ENCODE assay signal across 12 cellular contexts in genomic region chr3:113985526-113985925, GRCh38. TPM values are rescaled to one million over a fixed set of nuclear protein-coding genes. Genes with fewer than 3 reads are reported as not detected.
DNase-seq lines count a peak whose midpoint lies in the region; ATAC-seq, FAIRE-seq and TF ChIP-seq lines count a peak whose summit lies in the region.
"Had no signal": no experiment of that assay in that cellular context is flagged by ENCODE, and none has a peak within 500 bp of the region (broad histone marks: within the 10 kb centered on the region; RNA-seq: fewer than 3 reads in every experiment).

No MANE protein-coding gene starts in this region.

- H3K27ac ChIP-seq in DND-41 (ENCODE audit: low read length) (no peak overlapping the region), astrocyte (ENCODE audit: low read depth, low read length) (no peak overlapping the region), hepatocyte (no peak overlapping the region)
- H3K27ac ChIP-seq: HL-60, SJCRH30 had no signal

- H3K4me1 ChIP-seq in DND-41 (ENCODE audit: insufficient read depth, low read length), result no peaks in the 10 kb centered on the region
- no peaks in the 10 kb centered on the region for H3K4me1 ChIP-seq in astrocyte (ENCODE audit: insufficient read depth, low read length)
- H3K4me1 ChIP-seq in hepatocyte (ENCODE audit: insufficient read depth), result no peaks in the 10 kb centered on the region
- H3K4me1 ChIP-seq: SJCRH30 had no signal

- peak overlapping the region; percentile 20 for H3K27ac Mint-ChIP-seq in astrocyte (ENCODE audit: unreplicated experiment)

- no peaks in the 10 kb centered on the region for H3K9me2 ChIP-seq in hepatocyte (replicated peaks; ENCODE audit: insufficient read depth)

- H3K4me3 ChIP-seq in DND-41 (ENCODE audit: low read depth in 1 of 2, low read length in 2 of 2) (no peak overlapping the region), astrocyte (ENCODE audit: insufficient read depth, low read depth, low read length) (no peak overlapping the region), hepatocyte (no peak overlapping the region)
- H3K4me3 ChIP-seq: SJCRH30 had no signal

- peaks cover 5% of the 10 kb centered on the region for H3K9me3 Mint-ChIP-seq in astrocyte (ENCODE audit: unreplicated experiment)

- H3K36me3 Mint-ChIP-seq in astrocyte (ENCODE audit: low read depth, unreplicated experiment), result peaks cover 13% of the 10 kb centered on the region

- H4K20me1 ChIP-seq in DND-41 (ENCODE audit: insufficient read depth, low read length) (no peaks in the 10 kb centered on the region), astrocyte (ENCODE audit: insufficient read depth, low read length) (no peaks in the 10 kb centered on the region), hepatocyte (ENCODE audit: insufficient read depth, poor library complexity, severe bottlenecking) (no peaks in the 10 kb centered on the region)

- no peaks in the 10 kb centered on the region for H3K27me3 Mint-ChIP-seq in astrocyte (ENCODE audit: low read depth, unreplicated experiment)

- no peak overlapping the region for H3K4me3 Mint-ChIP-seq in astrocyte (ENCODE audit: unreplicated experiment)

- H3K4me2 ChIP-seq in DND-41 (ENCODE audit: insufficient read depth, low read length), result no peak overlapping the region
- H3K4me2 ChIP-seq in astrocyte (ENCODE audit: low read length), result no peak overlapping the region
- no peak overlapping the region for H3K4me2 ChIP-seq in hepatocyte

- WGBS in hepatocyte (ENCODE audit: low lambda C conversion rate, missing lambda C conversion rate), result 72% methylated on average over 4 of the region's 4 CpGs

- FAIRE-seq in astrocyte (lab: Jason Lieb, UNC), result no peak
- FAIRE-seq: GM12892 had no signal

- no peaks in the 10 kb centered on the region for H3K4me1 Mint-ChIP-seq in astrocyte (ENCODE audit: low read depth, unreplicated experiment)

- H2AFZ ChIP-seq in DND-41 (ENCODE audit: low read depth, low read length), result no peak overlapping the region
- H2AFZ ChIP-seq in astrocyte (ENCODE audit: low read depth, low read length), result no peak overlapping the region
- no peak overlapping the region for H2AFZ ChIP-seq in hepatocyte

- H3K9me3 ChIP-seq in DND-41 (ENCODE audit: insufficient read depth, low read length, severe bottlenecking) (no peaks in the 10 kb centered on the region), astrocyte (ENCODE audit: insufficient read depth, low read depth, low read length) (no peaks in the 10 kb centered on the region), hepatocyte (ENCODE audit: low read depth) (no peaks in the 10 kb centered on the region)
- H3K9me3 ChIP-seq: SJCRH30 had no signal

- ATAC-seq in DND-41 (ENCODE audit: insufficient read depth, low read depth) (peak; percentile 76), GM19467 (IDR thresholded peaks at IDR 0.05; ENCODE audit: unreplicated experiment) (peak; percentile 50), HG03342 (IDR thresholded peaks at IDR 0.05; ENCODE audit: unreplicated experiment) (peak; percentile 88)
- ATAC-seq in activated CD4-positive, CD25-positive, alpha-beta regulatory T cell treated with anti-CD3 and anti-CD28 coated beads, Interleukin-2, amount 50 U/mL, for 24 hours, result no peak
- ATAC-seq: left lobe of liver had no signal

- DNase-seq in DND-41, result peak; percentile 14
- DNase-seq in astrocyte (ENCODE audit: low read depth), result no peak
- DNase-seq in NCI-H1930 (lab: John Stamatoyannopoulos, UW), result no peak
- DNase-seq in GOT3 (lab: John Stamatoyannopoulos, UW), result no peak
- DNase-seq in hepatocyte (ENCODE audit: low spot score), result no peak
- DNase-seq: SJCRH30 had no signal

- H3K27me3 ChIP-seq in DND-41 (ENCODE audit: insufficient read depth, low read length, poor library complexity) (no peaks in the 10 kb centered on the region), astrocyte (ENCODE audit: insufficient read depth, low read length) (no peaks in the 10 kb centered on the region), hepatocyte (no peaks in the 10 kb centered on the region)
- H3K27me3 ChIP-seq: SJCRH30 had no signal

- TF ChIP-seq CTCF in DND-41 (IDR thresholded peaks at IDR 0.05; ENCODE audit: borderline replicate concordance, extremely low read depth, low read length, poor library complexity, severe bottlenecking), result no peak
- TF ChIP-seq CTCF in astrocyte (IDR thresholded peaks at IDR 0.05; ENCODE audit: insufficient read depth, low read depth, low read length), result no peak
- TF ChIP-seq CTCF in hepatocyte (IDR thresholded peaks at IDR 0.05; ENCODE audit: poor library complexity), result no peak

- H3K36me3 ChIP-seq in DND-41 (ENCODE audit: insufficient read depth, low read length), result no peaks in the 10 kb centered on the region
- no peaks in the 10 kb centered on the region for H3K36me3 ChIP-seq in astrocyte (ENCODE audit: insufficient read depth, low read length)
- no peaks in the 10 kb centered on the region for H3K36me3 ChIP-seq in hepatocyte (replicated peaks; ENCODE audit: insufficient read depth, low read depth)
- H3K36me3 ChIP-seq: SJCRH30 had no signal

- no peak overlapping the region for H3K9ac ChIP-seq in DND-41 (ENCODE audit: low read depth, low read length)
- H3K9ac ChIP-seq in astrocyte (ENCODE audit: low read length), result no peak overlapping the region

- no peaks in the 10 kb centered on the region for H3K79me2 ChIP-seq in DND-41 (ENCODE audit: insufficient read depth, low read length)
- no peaks in the 10 kb centered on the region for H3K79me2 ChIP-seq in astrocyte (ENCODE audit: insufficient read depth, low read length)
- no peaks in the 10 kb centered on the region for H3K79me2 ChIP-seq in hepatocyte

RNA-seq across cellular contexts. Expression of gene ZDHHC23, which starts 37.7 kb away (rescaled TPM):
- total RNA-seq in astrocyte (0.67 and 0.68 TPM in 2 replicates), hepatocyte (4.7 and 8.5 TPM in 2 replicates)
- polyA plus RNA-seq in hepatocyte, result 1.9 and 3.3 TPM in 2 replicates

Comparison
In these comparisons a context has a peak if more than half of its experiments do, and no peak if none do; other contexts are left out.
1. ATAC-seq: peak in DND-41 (single experiment), GM19467 (single experiment) and HG03342 (single experiment); none in activated CD4-positive, CD25-positive, alpha-beta regulatory T cell treated with anti-CD3 and anti-CD28 coated beads, Interleukin-2, amount 50 U/mL, for 24 hours (0 of 2).